ENCODE assay signal across 10 cellular contexts in genomic region chr12:104275689-104276088, GRCh38. TPM values are rescaled to one million over a fixed set of nuclear protein-coding genes. Genes with fewer than 3 reads are reported as not detected.
DNase-seq lines count a peak whose midpoint lies in the region; ATAC-seq and TF ChIP-seq lines count a peak whose summit lies in the region.
"Had no signal": no experiment of that assay in that cellular context is flagged by ENCODE, and none has a peak within 500 bp of the region (broad histone marks: within the 10 kb centered on the region; RNA-seq: fewer than 3 reads in every experiment).

No MANE protein-coding gene starts in this region.

- H3K4me3 Mint-ChIP-seq in Calu3 (ENCODE audit: low read depth, unreplicated experiment) = peak overlapping the region; percentile 51
- peak overlapping the region; percentile 79 for H3K4me3 Mint-ChIP-seq in memory B cell

- H3K27me3 ChIP-seq in HCT116 (ENCODE audit: insufficient read depth, low read length) = no peaks in the 10 kb centered on the region

- H3K4me1 Mint-ChIP-seq in Calu3 (ENCODE audit: low read depth, unreplicated experiment) (peaks cover 54% of the 10 kb centered on the region), memory B cell (peaks cover 12% of the 10 kb centered on the region)

- TF ChIP-seq CTCF in Calu3 (IDR thresholded peaks at IDR 0.05; ENCODE audit: unreplicated experiment) (no peak), HCT116 (IDR thresholded peaks at IDR 0.05 in 2 of 3, conservative IDR thresholded peaks at IDR 0.05 in 1 of 3; ENCODE audit: borderline replicate concordance in 1 of 3, insufficient read depth in 1 of 3, low read depth in 2 of 3, low read length in 2 of 3) (no peak), OCI-LY7 (conservative IDR thresholded peaks at IDR 0.05; ENCODE audit: low read length) (no peak)

- H3K9me3 Mint-ChIP-seq in Calu3 (ENCODE audit: low read depth, unreplicated experiment) (no peaks in the 10 kb centered on the region), memory B cell (no peaks in the 10 kb centered on the region)
- H3K9me3 Mint-ChIP-seq: T-cell had no signal

- H4K20me1 ChIP-seq in HCT116 (ENCODE audit: insufficient read depth) (no peaks in the 10 kb centered on the region), OCI-LY7 (ENCODE audit: insufficient read depth, low read length) (no peaks in the 10 kb centered on the region)

- H3K4me2 ChIP-seq in HCT116 (ENCODE audit: low read length) (peak overlapping the region; percentile 74), OCI-LY7 (ENCODE audit: low read length) (peak overlapping the region; percentile 91)

- intact Hi-C loops in Calu3 (cut with micrococcal nuclease; ENCODE audit: unreplicated experiment) = no loop called here
- intact Hi-C loops in HCT116 (cut with micrococcal nuclease) = no loop called here
- intact Hi-C loops in OCI-LY7 (cut with micrococcal nuclease; ENCODE audit: unreplicated experiment) = no loop called here

- no peak for TF ChIP-seq POLR2A in HCT116 (IDR thresholded peaks at IDR 0.05; ENCODE audit: borderline replicate concordance, extremely low read depth, insufficient read depth, insufficient read length)

- H2AFZ ChIP-seq in HCT116 (ENCODE audit: low read depth, low read length, poor library complexity, severe bottlenecking) (no peak overlapping the region), OCI-LY7 (ENCODE audit: low read length) (peak overlapping the region; percentile 97)

- ATAC-seq in HCT116 (no peak), memory B cell (ENCODE audit: low read depth) (no peak), HG02623 (IDR thresholded peaks at IDR 0.05; ENCODE audit: unreplicated experiment) (no peak)

- H3K27ac ChIP-seq in HCT116 (ENCODE audit: low read depth, low read length) (no peak overlapping the region), OCI-LY7 (ENCODE audit: low read depth, low read length, poor library complexity, severe bottlenecking) (peak overlapping the region; percentile 59)

- no peaks in the 10 kb centered on the region for H3K79me2 ChIP-seq in HCT116 (ENCODE audit: insufficient read depth, low read length)
- H3K79me2 ChIP-seq in OCI-LY7 (ENCODE audit: insufficient read depth, low read depth, low read length) = no peaks in the 10 kb centered on the region

- DNase-seq in Calu3 (no peak), HCT116 (ENCODE audit: low read depth, low spot score) (no peak), OCI-LY7 (ENCODE audit: low spot score) (no peak), memory B cell (ENCODE audit: low spot score in 2 of 2) (no peak), COLO829 (ENCODE audit: low spot score) (no peak), amygdala (lab: John Stamatoyannopoulos, UW) (no peak), Ammon's horn (ENCODE audit: low spot score) (no peak)
- DNase-seq: stimulated activated CD4-positive, alpha-beta T cell treated with anti-CD3 and anti-CD28 coated beads, Interleukin-4, amount 100 ng/mL, for 1 hour; T-cell had no signal

- POLR2A ChIA-PET in HCT116 (lab: Charles Lee) = interaction anchor here (1.1 to 5.5 kb wide), 3 partner anchors 12 to 55 kb away, joined by 4 to 56 read pairs (median 4); no protein-coding TSS in a partner anchor
- POLR2A ChIA-PET in OCI-LY7 (lab: Charles Lee) = interaction anchor here (0.6 to 5.1 kb wide), 8 partner anchors 11 to 813 kb away, joined by 3 to 72 read pairs (median 4); partner anchors contain the start of gene EID3

- H3K36me3 ChIP-seq in HCT116 (ENCODE audit: control insufficient read depth in 1 of 2, insufficient read depth in 2 of 2, low read length in 2 of 2) = no peaks in the 10 kb centered on the region
- H3K36me3 ChIP-seq in OCI-LY7 (ENCODE audit: insufficient read depth, low read length) = no peaks in the 10 kb centered on the region

- H3K9me2 ChIP-seq in HCT116 (ENCODE audit: insufficient read depth) (no peaks in the 10 kb centered on the region), OCI-LY7 (ENCODE audit: insufficient read depth, low read length) (no peaks in the 10 kb centered on the region)

- H3K4me1 ChIP-seq in HCT116 (ENCODE audit: control insufficient read depth in 1 of 2, insufficient read depth in 2 of 2, low read length in 2 of 2) = peaks cover 51 to 80% of the 10 kb centered on the region in 2 experiments
- H3K4me1 ChIP-seq in OCI-LY7 (ENCODE audit: insufficient read depth, low read length, poor library complexity, severe bottlenecking) = peaks cover 20% of the 10 kb centered on the region

- peaks cover 16% of the 10 kb centered on the region for H3K36me3 Mint-ChIP-seq in Calu3 (ENCODE audit: insufficient read depth, unreplicated experiment)
- H3K36me3 Mint-ChIP-seq in memory B cell = no peaks in the 10 kb centered on the region
- H3K36me3 Mint-ChIP-seq: T-cell had no signal

- H3K9me3 ChIP-seq in HCT116 (ENCODE audit: control insufficient read depth in 1 of 2, insufficient read depth in 1 of 2, low read depth in 1 of 2, low read length in 2 of 2) = no peaks in the 10 kb centered on the region
- H3K9me3 ChIP-seq in OCI-LY7 (ENCODE audit: low read length) = no peaks in the 10 kb centered on the region

- H3K9ac ChIP-seq in HCT116 (ENCODE audit: low read length) = peak overlapping the region; percentile 49

- H3K27me3 Mint-ChIP-seq in Calu3 (ENCODE audit: unreplicated experiment) (no peaks in the 10 kb centered on the region), memory B cell (peaks cover 7% of the 10 kb centered on the region)
- H3K27me3 Mint-ChIP-seq: T-cell had no signal

- H3K4me3 ChIP-seq in HCT116 (replicated peaks in 1 of 2; ENCODE audit: low read depth in 1 of 2, low read length in 2 of 2) (no peak overlapping the region), OCI-LY7 (ENCODE audit: low read depth, low read length, poor library complexity, severe bottlenecking) (peak overlapping the region; percentile 62)

- H3K27ac Mint-ChIP-seq in Calu3 (ENCODE audit: unreplicated experiment) (peak overlapping the region; percentile 50), memory B cell (no peak overlapping the region)
- H3K27ac Mint-ChIP-seq: T-cell had no signal

- BruUV-seq in Calu3 (replicated peaks; lab: Mats Ljungman, UMichigan) (no TSS peak), HCT116 (replicated peaks; lab: Mats Ljungman, UMichigan) (no TSS peak), OCI-LY7 (replicated peaks; lab: Mats Ljungman, UMichigan) (no TSS peak)

- CTCF ChIA-PET in Calu3 (lab: Charles Lee) = interaction anchor here (0.7 to 2.3 kb wide), 4 partner anchors 9 to 37 kb away, joined by 3 to 14 read pairs (median 4); no protein-coding TSS in a partner anchor
- CTCF ChIA-PET in HCT116 (lab: Charles Lee) = no interaction called here
- CTCF ChIA-PET in OCI-LY7 (lab: Charles Lee; ENCODE audit: unreplicated experiment) = interaction anchor here (0.9 to 1.4 kb wide), 2 partner anchors 9 to 13 kb away, joined by 3 to 4 read pairs; no protein-coding TSS in a partner anchor

- TF ChIP-seq RAD21 in HCT116 (IDR thresholded peaks at IDR 0.05; ENCODE audit: low read depth) = no peak

- RAD21 ChIA-PET in HCT116 (lab: Charles Lee; ENCODE audit: low non-redundant PET in 1 of 2, low total read pairs in 2 of 2, uncharacterized antibody in 2 of 2, unreplicated experiment in 2 of 2) = no interaction called here

TF ChIP-seq in HCT116, 20 proteins besides CTCF, POLR2A, EP300 and RAD21 (continues in another document):
- TF ChIP-seq EZH2phosphoT487 (IDR thresholded peaks at IDR 0.05; ENCODE audit: borderline replicate concordance) (no peak), JUND (IDR thresholded peaks at IDR 0.05) (no peak), ZNF274 (IDR thresholded peaks at IDR 0.05; ENCODE audit: low read depth, low read length) (no peak), CBX3 (IDR thresholded peaks at IDR 0.05; ENCODE audit: low read depth) (no peak), ATF3 (IDR thresholded peaks at IDR 0.05) (no peak), REST (IDR thresholded peaks at IDR 0.05; ENCODE audit: low read depth) (no peak), POLR2AphosphoS5 (IDR thresholded peaks at IDR 0.05; ENCODE audit: low read depth, low read length) (no peak), YY1 (IDR thresholded peaks at IDR 0.05; ENCODE audit: extremely low read depth, insufficient replicate concordance, low read depth, low read length) (no peak), EGR1 (IDR thresholded peaks at IDR 0.05; ENCODE audit: low read depth) (no peak)

RNA-seq across cellular contexts. Expression of gene EID3, which starts 27.9 kb away (rescaled TPM):
- total RNA-seq in Calu3 (2022) (5.5 and 6.1 TPM in 2 replicates), HCT116 (2021; ENCODE audit: unreplicated experiment) (3.0 TPM), OCI-LY7 (2022) (5.1 and 5.5 TPM in 2 replicates)
- 0.49 and 1.3 TPM in 2 replicates for polyA plus RNA-seq in HCT116 (2012)
- 7.2 and 8.2 TPM in 2 replicates for total RNA-seq in OCI-LY7 (2014; rRNA removed; shearing (Covaris generic))
